In the genomic region with DNA sequence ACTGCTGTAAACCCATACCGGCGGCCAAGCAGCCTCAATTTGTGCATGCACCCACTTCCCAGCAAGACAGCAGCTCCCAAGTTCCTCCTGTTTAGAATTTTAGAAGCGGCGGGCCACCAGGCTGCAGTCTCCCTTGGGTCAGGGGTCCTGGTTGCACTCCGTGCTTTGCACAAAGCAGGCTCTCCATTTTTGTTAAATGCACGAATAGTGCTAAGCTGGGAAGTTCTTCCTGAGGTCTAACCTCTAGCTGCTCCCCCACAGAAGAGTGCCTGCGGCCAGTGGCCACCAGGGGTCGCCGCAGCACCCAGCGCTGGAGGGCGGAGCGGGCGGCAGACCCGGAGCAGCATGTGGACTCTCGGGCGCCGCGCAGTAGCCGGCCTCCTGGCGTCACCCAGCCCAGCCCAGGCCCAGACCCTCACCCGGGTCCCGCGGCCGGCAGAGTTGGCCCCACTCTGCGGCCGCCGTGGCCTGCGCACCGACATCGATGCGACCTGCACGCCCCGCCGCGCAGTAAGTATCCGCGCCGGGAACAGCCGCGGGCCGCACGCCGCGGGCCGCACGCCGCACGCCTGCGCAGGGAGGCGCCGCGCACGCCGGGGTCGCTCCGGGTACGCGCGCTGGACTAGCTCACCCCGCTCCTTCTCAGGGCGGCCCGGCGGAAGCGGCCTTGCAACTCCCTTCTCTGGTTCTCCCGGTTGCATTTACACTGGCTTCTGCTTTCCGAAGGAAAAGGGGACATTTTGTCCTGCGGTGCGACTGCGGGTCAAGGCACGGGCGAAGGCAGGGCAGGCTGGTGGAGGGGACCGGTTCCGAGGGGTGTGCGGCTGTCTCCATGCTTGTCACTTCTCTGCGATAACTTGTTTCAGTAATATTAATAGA, we compare ENCODE assay signal across 8 cellular contexts. TPM values are rescaled to one million over a fixed set of nuclear protein-coding genes. Genes with fewer than 3 reads are reported as not detected.
DNase-seq lines count a peak whose midpoint lies in the region; ATAC-seq and TF ChIP-seq lines count a peak whose summit lies in the region.

A gene (plus strand): TSS at position 315 of the 879 bp plus-strand sequence. CDS start 31 bp downstream, at position 346.

- no peaks in the 10 kb centered on the region for H3K27me3 ChIP-seq in right atrium auricular region
- H3K27me3 ChIP-seq in rectal smooth muscle tissue (ENCODE audit: control insufficient read depth, insufficient read depth, low read length): no peaks in the 10 kb centered on the region

- peak within 1 kb of the TSS; percentile 95 for H3K27ac Mint-ChIP-seq in T-helper 17 cell

- TF ChIP-seq CTCF in GM12865 (IDR thresholded peaks at IDR 0.05; ENCODE audit: insufficient read depth, low read depth, low read length, missing control alignments) (peak; percentile 99), HFF-Myc (IDR thresholded peaks at IDR 0.05; ENCODE audit: low read depth, low read length, missing control alignments) (peak; percentile 98), right atrium auricular region (IDR thresholded peaks at IDR 0.05) (peak; percentile 99 to 100)

- H3K36me3 ChIP-seq in right atrium auricular region: no peaks in the 10 kb centered on the region
- H3K36me3 ChIP-seq in rectal smooth muscle tissue (ENCODE audit: control insufficient read depth, insufficient read depth, low read length): no peaks in the 10 kb centered on the region

- peak within 1 kb of the TSS; percentile 50 for H3K27ac ChIP-seq in angular gyrus (ENCODE audit: low read depth, low read length)
- peak within 1 kb of the TSS; percentile 67 to 86 for H3K27ac ChIP-seq in right atrium auricular region
- H3K27ac ChIP-seq in rectal smooth muscle tissue (ENCODE audit: low read depth, low read length): peak within 1 kb of the TSS; percentile 72

- peak within 1 kb of the TSS; percentile 85 for H3K4me3 ChIP-seq in GM12865 (ENCODE audit: low read depth, low read length)
- peak within 1 kb of the TSS; percentile 79 for H3K4me3 ChIP-seq in HFF-Myc (replicated peaks; ENCODE audit: low read depth, low read length)
- H3K4me3 ChIP-seq in right atrium auricular region: peak within 1 kb of the TSS; percentile 64 to 65
- H3K4me3 ChIP-seq in rectal smooth muscle tissue (ENCODE audit: low read length): peak within 1 kb of the TSS; percentile 94

- H3K4me1 ChIP-seq in right atrium auricular region: peaks cover 0 to 12% of the 10 kb centered on the region in 2 donors
- peaks cover 4% of the 10 kb centered on the region for H3K4me1 ChIP-seq in rectal smooth muscle tissue (ENCODE audit: control insufficient read depth, insufficient read depth, low read length)

- peak within 1 kb of the TSS; percentile 78 for H3K9ac ChIP-seq in rectal smooth muscle tissue (ENCODE audit: low read length)

- H3K4me1 Mint-ChIP-seq in T-helper 17 cell: peaks cover 29% of the 10 kb centered on the region

- H3K9me3 ChIP-seq in T-helper 17 cell (ENCODE audit: control insufficient read depth, low read length, poor library complexity, severe bottlenecking): no peaks in the 10 kb centered on the region
- no peaks in the 10 kb centered on the region for H3K9me3 ChIP-seq in right atrium auricular region

- peak within 1 kb of the TSS; percentile 98 for H3K4me3 Mint-ChIP-seq in T-helper 17 cell

- ATAC-seq in T-helper 17 cell: peak; percentile 90

- H3K27me3 Mint-ChIP-seq in T-helper 17 cell: no peaks in the 10 kb centered on the region

- H3K36me3 Mint-ChIP-seq in T-helper 17 cell (ENCODE audit: low read depth): no peaks in the 10 kb centered on the region

- DNase-seq in GM12865 (ENCODE audit: low read depth) (peak; percentile 92), HFF-Myc (ENCODE audit: extremely low read depth, low read depth) (no peak), MV-4-11 (lab: John Stamatoyannopoulos, UW) (peak; percentile 58), T-helper 17 cell (peak; percentile 69 to 81 (median 71)), right atrium auricular region (ENCODE audit: low spot score) (peak; percentile 82), OCI-M2 (lab: John Stamatoyannopoulos, UW; ENCODE audit: unreplicated experiment) (no peak)

RNA-seq across cellular contexts. Expression of the gene that starts here (rescaled TPM):
- 10 to 100 TPM; 11.7 to 16.2 TPM for total RNA-seq in T-helper 17 cell
- total RNA-seq in right atrium auricular region: 10 to 100 TPM; 10.5 to 24.6 TPM

Comparison
In these comparisons a context has a peak if more than half of its experiments do, and no peak if none do; other contexts are left out.
1. DNase-seq: peak in GM12865 (single experiment), MV-4-11 (single experiment), T-helper 17 cell (3 of 3) and right atrium auricular region (single experiment); none in HFF-Myc (single experiment) and OCI-M2 (single experiment).
2. Peak in every context shown above with its lines, with median percentiles within 50 percentile points of each other: H3K4me3 ChIP-seq, CTCF ChIP-seq and H3K27ac ChIP-seq.